ENCODE assay signal across 16 cellular contexts in the genomic region with DNA sequence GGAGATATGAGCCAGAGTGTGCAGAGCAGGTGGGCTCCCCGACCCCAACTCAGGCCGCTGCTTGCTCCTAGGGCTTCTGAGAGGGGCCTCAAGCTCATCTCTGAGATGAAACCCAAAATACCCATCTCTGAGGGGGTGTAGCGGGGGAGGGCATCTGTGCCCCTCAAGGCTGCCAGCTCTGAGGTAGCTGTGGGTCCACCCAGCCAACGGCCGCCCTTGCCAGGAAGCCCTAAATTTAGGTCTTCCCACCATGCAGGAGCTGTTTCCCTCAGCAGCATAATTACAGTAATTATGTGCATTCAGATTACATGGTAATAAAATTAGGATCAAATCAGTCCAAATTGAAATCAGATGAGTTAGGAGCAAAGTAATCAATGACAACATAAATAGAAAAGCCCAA.
DNase-seq lines count a peak whose midpoint lies in the region; TF ChIP-seq lines count a peak whose summit lies in the region.
"Had no signal": no experiment of that assay in that cellular context is flagged by ENCODE, and none has a peak within 500 bp of the region (broad histone marks: within the 10 kb centered on the region; RNA-seq: fewer than 3 reads in every experiment).

No MANE protein-coding gene starts in this region.

- H3K9ac ChIP-seq in neuronal stem cell (ENCODE audit: low read depth, low read length, poor library complexity), result no peak overlapping the region
- H3K9ac ChIP-seq: KMS-11 had no signal

- peak overlapping the region; percentile 35 for H2BK120ac ChIP-seq in neuronal stem cell (ENCODE audit: low read depth, low read length)

- peaks cover 36 to 45% of the 10 kb centered on the region in 2 donors for H3K4me1 ChIP-seq in adrenal gland (replicated peaks in 1 of 2)
- peaks cover 11 to 15% of the 10 kb centered on the region in 2 donors for H3K4me1 ChIP-seq in neuronal stem cell (ENCODE audit: control insufficient read depth in 2 of 2, insufficient read depth in 1 of 2, low read depth in 1 of 2, low read length in 2 of 2)
- peaks cover 9% of the 10 kb centered on the region for H3K4me1 ChIP-seq in HAP-1

- H3K4me3 ChIP-seq in adrenal gland, result no peak overlapping the region
- no peak overlapping the region for H3K4me3 ChIP-seq in neuronal stem cell (ENCODE audit: low read length in 2 of 2)
- no peak overlapping the region for H3K4me3 ChIP-seq in HAP-1
- H3K4me3 ChIP-seq: MG63, Peyer's patch had no signal

- intact Hi-C loops in adrenal gland (cut with DNase I), result no loop called here

- in situ Hi-C loops in HAP-1 (cut with MboI; ENCODE audit: low sequenced_read_pairs), result no loop called here

- H2AFZ ChIP-seq in neuronal stem cell (ENCODE audit: low read length), result no peak overlapping the region

- 82 to 95% (median 88%) methylated on average over 3 to 5 of the region's 5 CpGs for WGBS in adrenal gland, 4 donors
- WGBS in neuronal stem cell (ENCODE audit: extremely low coverage in 2 of 2, insufficient read length in 2 of 2, insufficient replicate concordance in 1 of 2), 2 donors, result no CpG with 5 or more reads among the region's 5 CpGs

- no peak overlapping the region for H3K4ac ChIP-seq in neuronal stem cell (ENCODE audit: low read length)

- no peak overlapping the region for H4K91ac ChIP-seq in neuronal stem cell (ENCODE audit: low read depth, low read length, poor library complexity)

- no peak overlapping the region for H3K23ac ChIP-seq in neuronal stem cell (ENCODE audit: low read depth, low read length, poor library complexity)

- no peak overlapping the region for H3K4me2 ChIP-seq in neuronal stem cell (ENCODE audit: insufficient read depth, low read length, poor library complexity, severe bottlenecking)
- H3K4me2 ChIP-seq: KMS-11 had no signal

- H3K36me3 ChIP-seq in adrenal gland (replicated peaks in 1 of 2) (peaks cover 0 to 20% of the 10 kb centered on the region in 2 donors), neuronal stem cell (replicated peaks in 1 of 2; ENCODE audit: control insufficient read depth in 2 of 2, insufficient read depth in 2 of 2, low read length in 2 of 2) (peaks cover 13 to 15% of the 10 kb centered on the region in 2 donors), HAP-1 (replicated peaks) (no peaks in the 10 kb centered on the region; the same call in none of the 2 replicates)
- H3K36me3 ChIP-seq: BE2C had no signal

- no peaks in the 10 kb centered on the region for H3K9me3 ChIP-seq in adrenal gland (replicated peaks in 1 of 3)
- H3K9me3 ChIP-seq in neuronal stem cell (replicated peaks in 1 of 2; ENCODE audit: control insufficient read depth in 2 of 2, insufficient read depth in 1 of 2, low read depth in 1 of 2, low read length in 2 of 2), result peaks cover 0 to 1% of the 10 kb centered on the region in 2 donors
- H3K9me3 ChIP-seq in HAP-1, result no peaks in the 10 kb centered on the region
- H3K9me3 ChIP-seq: BE2C, MG63, Peyer's patch had no signal

- no peaks in the 10 kb centered on the region for H3K27me3 ChIP-seq in adrenal gland
- H3K27me3 ChIP-seq in neuronal stem cell (ENCODE audit: control insufficient read depth in 3 of 3, insufficient read depth in 3 of 3, low read depth in 1 of 3, low read length in 3 of 3), result peaks cover 0 to 2% (median 0%) of the 10 kb centered on the region in 3 experiments
- no peaks in the 10 kb centered on the region for H3K27me3 ChIP-seq in HAP-1 (ENCODE audit: low read depth)
- H3K27me3 ChIP-seq: BE2C, MG63, Peyer's patch had no signal

- no peak overlapping the region for H3K18ac ChIP-seq in neuronal stem cell (ENCODE audit: low read length)

- peak overlapping the region in 3 of 5 donors; percentile 76 to 90 (median 76) for H3K27ac ChIP-seq in adrenal gland
- H3K27ac ChIP-seq in neuronal stem cell (replicated peaks; ENCODE audit: low read length), result no peak overlapping the region
- H3K27ac ChIP-seq: KMS-11, Peyer's patch had no signal

- H2BK12ac ChIP-seq in neuronal stem cell (ENCODE audit: low read length), result no peak overlapping the region

- H3K14ac ChIP-seq in neuronal stem cell (ENCODE audit: low read length), result no peak overlapping the region

- TF ChIP-seq CTCF in adrenal gland (IDR thresholded peaks at IDR 0.05), result no peak

- no peak overlapping the region for H4K8ac ChIP-seq in neuronal stem cell (ENCODE audit: low read depth, low read length)

- no peak for TF ChIP-seq POLR2A in adrenal gland (IDR thresholded peaks at IDR 0.05)

- no peaks in the 10 kb centered on the region for H3K79me1 ChIP-seq in neuronal stem cell (ENCODE audit: low read depth, low read length)

- DNase-seq in adrenal gland (no peak), cerebellar cortex (ENCODE audit: low spot score) (peak; percentile 56), neuronal stem cell (ENCODE audit: low spot score) (no peak), superior temporal gyrus (ENCODE audit: extremely low spot score) (peak; percentile 26), HAP-1 (ENCODE audit: low spot score in 2 of 2) (no peak)
- no peak for DNase-seq in stimulated activated CD4-positive, alpha-beta T cell treated with anti-CD3 and anti-CD28 coated beads, Interleukin-12 subunit alpha, Interleukin-12 subunit beta, amount 100 ng/mL, for 4 hours
- no peak for DNase-seq in activated CD4-positive, alpha-beta T cell treated with anti-CD3 and anti-CD28 coated beads, Interleukin-2, amount 50 U/mL, for 1 hour
- DNase-seq: BE2C; CD8-positive, alpha-beta memory T cell; GOT3; MG63; NCI-H1105; NCI-H1694 treated with DMSO at 0.1 percent for 48 hours; Peyer's patch; Right ventricle myocardium superior had no signal

- no peak overlapping the region for H2BK15ac ChIP-seq in neuronal stem cell (ENCODE audit: low read length)

- H2BK5ac ChIP-seq in neuronal stem cell (ENCODE audit: low read length), result no peak overlapping the region

- peak overlapping the region; percentile 10 for H2AK5ac ChIP-seq in neuronal stem cell (ENCODE audit: low read depth, low read length)

Comparison
In these comparisons a context has a peak if more than half of its experiments do, and no peak if none do; other contexts are left out.
1. DNase-seq: peak in cerebellar cortex (single experiment) and superior temporal gyrus (single experiment); none in adrenal gland (0 of 7), neuronal stem cell (single experiment), stimulated activated CD4-positive, alpha-beta T cell treated with anti-CD3 and anti-CD28 coated beads, Interleukin-12 subunit alpha, Interleukin-12 subunit beta, amount 100 ng/mL, for 4 hours (single experiment), activated CD4-positive, alpha-beta T cell treated with anti-CD3 and anti-CD28 coated beads, Interleukin-2, amount 50 U/mL, for 1 hour (single experiment) and HAP-1 (0 of 2).